8 cellular contexts compared by ENCODE assay signal in the genomic region with DNA sequence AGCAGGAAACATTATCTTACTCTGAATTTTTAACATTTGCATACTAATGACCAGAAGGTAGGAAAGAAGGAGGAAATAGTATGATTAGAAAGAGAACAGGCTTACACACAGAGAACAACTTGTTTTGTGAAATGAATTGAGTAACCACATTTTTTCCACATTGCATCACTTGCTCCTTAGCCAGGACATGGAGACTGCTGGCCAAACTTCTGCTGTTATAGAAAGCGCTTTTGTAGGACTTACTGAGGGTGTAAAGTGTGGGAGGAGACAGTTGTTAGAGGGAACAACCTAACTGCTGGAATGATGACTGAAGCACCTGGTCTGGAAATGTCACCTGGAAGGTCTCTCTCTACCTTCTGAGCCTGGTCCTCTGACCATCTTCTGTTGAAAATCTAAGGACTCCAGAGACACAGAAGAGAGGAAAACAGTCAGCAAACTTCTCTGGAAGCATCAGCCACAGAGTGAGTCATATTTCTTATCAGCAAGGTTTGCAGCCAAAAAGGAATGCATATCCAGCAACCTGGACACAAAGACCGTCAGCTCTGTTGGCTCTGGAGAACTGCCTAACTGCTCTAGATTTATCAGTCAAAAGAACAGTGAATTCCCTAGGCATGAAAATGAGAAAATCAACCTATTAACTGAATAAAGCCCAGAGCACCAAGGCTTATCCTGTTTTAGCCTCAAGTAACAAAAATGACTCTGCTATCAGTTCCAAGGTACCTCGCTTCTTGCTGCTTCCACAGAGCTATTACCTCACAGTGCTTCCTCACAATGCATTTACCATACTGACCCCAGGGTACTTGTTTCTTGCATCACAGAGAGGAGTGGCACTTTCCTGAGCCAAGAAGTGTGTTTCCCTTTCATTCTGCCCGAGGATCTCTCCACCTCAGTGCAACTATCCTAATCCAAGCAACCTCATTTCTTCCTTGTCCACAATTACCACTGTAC.
DNase-seq lines count a peak whose midpoint lies in the region; FAIRE-seq lines count a peak whose summit lies in the region.

No MANE protein-coding gene starts in this region.

- intact Hi-C loops in posterior vena cava (cut with DNase I) = no loop called here

- DNase-seq in amniotic stem cell (lab: John Stamatoyannopoulos, UW) (peak; percentile 61), iPS-NIHi11 (ENCODE audit: low spot score) (peak; percentile 24), small intestine (peak; percentile 58), NCI-H510A treated with DMSO at 0.1 percent for 48 hours (lab: John Stamatoyannopoulos, UW) (no peak), posterior vena cava (ENCODE audit: low spot score) (no peak)
- no peak for DNase-seq in stimulated activated CD4-positive, alpha-beta T cell treated with anti-CD3 and anti-CD28 coated beads, Interleukin-1b, Interleukin-23, amount 100 ng/mL, for 48 hours
- no peak for DNase-seq in activated CD4-positive, alpha-beta T cell treated with anti-CD3 and anti-CD28 coated beads, Interleukin-2, amount 50 U/mL, for 4 hours

- 0 out of 2 replicates have a peak overlapping the region, but pooled peaks have one; percentile 34 for H3K27ac ChIP-seq in HUES6 (ENCODE audit: low read depth, low read length)
- H3K27ac ChIP-seq in small intestine (ENCODE audit: low read depth in 1 of 2, low read length in 1 of 2) = peak overlapping the region in 1 of 2 donors; percentile 76

- H3K4me1 ChIP-seq in HUES6 (ENCODE audit: control insufficient read depth, insufficient read depth, low read length) (peaks cover 5% of the 10 kb centered on the region), small intestine (ENCODE audit: control insufficient read depth in 2 of 2, insufficient read depth in 1 of 2, low read depth in 1 of 2, low read length in 1 of 2) (peaks cover 0 to 5% of the 10 kb centered on the region in 2 donors)

- no peaks in the 10 kb centered on the region for H3K9me3 ChIP-seq in HUES6 (ENCODE audit: control insufficient read depth, insufficient read depth, low read depth, low read length)
- no peaks in the 10 kb centered on the region for H3K9me3 ChIP-seq in small intestine (ENCODE audit: control insufficient read depth, low read depth)

- FAIRE-seq in small intestine (lab: Jason Lieb, UNC) = no peak

- no peak overlapping the region for H3K9ac ChIP-seq in HUES6 (ENCODE audit: low read length)

- H3K36me3 ChIP-seq in HUES6 (ENCODE audit: control insufficient read depth, insufficient read depth, low read length) (peaks cover 5% of the 10 kb centered on the region), small intestine (ENCODE audit: control insufficient read depth in 2 of 2, insufficient read depth in 2 of 2, low read length in 2 of 2) (peaks cover 0 to 5% of the 10 kb centered on the region in 2 donors)

- 30 to 42% (median 40%) methylated on average over 4 of the region's 4 CpGs for WGBS in small intestine, 3 donors

- no peak overlapping the region for H3K4me3 ChIP-seq in HUES6 (ENCODE audit: low read depth, low read length)
- H3K4me3 ChIP-seq in small intestine (ENCODE audit: low read depth in 1 of 2, low read length in 2 of 2) = no peak overlapping the region

- H3K27me3 ChIP-seq in HUES6 (ENCODE audit: control insufficient read depth, insufficient read depth, low read length) = no peaks in the 10 kb centered on the region
- no peaks in the 10 kb centered on the region for H3K27me3 ChIP-seq in small intestine (ENCODE audit: control insufficient read depth in 2 of 2, insufficient read depth in 2 of 2, low read length in 2 of 2)

Comparison
In these comparisons a context has a peak if more than half of its experiments do, and no peak if none do; other contexts are left out.
1. DNase-seq: peak in amniotic stem cell (single experiment), iPS-NIHi11 (single experiment) and small intestine (single experiment); none in stimulated activated CD4-positive, alpha-beta T cell treated with anti-CD3 and anti-CD28 coated beads, Interleukin-1b, Interleukin-23, amount 100 ng/mL, for 48 hours (single experiment), NCI-H510A treated with DMSO at 0.1 percent for 48 hours (single experiment), activated CD4-positive, alpha-beta T cell treated with anti-CD3 and anti-CD28 coated beads, Interleukin-2, amount 50 U/mL, for 4 hours (0 of 2) and posterior vena cava (single experiment).